In genomic region chr6:77458421-77458820, GRCh38 we compare ENCODE assay signal across 21 cellular contexts. TPM values are rescaled to one million over a fixed set of nuclear protein-coding genes. Genes with fewer than 3 reads are reported as not detected.
"Had no signal": no experiment of that assay in that cellular context is flagged by ENCODE, and none has a peak within 500 bp of the region (broad histone marks: within the 10 kb centered on the region; RNA-seq: fewer than 3 reads in every experiment).

No MANE protein-coding gene starts in this region.

- FAIRE-seq: pancreas, TTC549 had no signal

- H3K4me3 ChIP-seq: breast epithelium, gastrocnemius medialis, hepatocyte, pancreas, prostate gland, uterus had no signal

- DNase-seq: activated CD4-positive, CD25-positive, alpha-beta regulatory T cell treated with anti-CD3 and anti-CD28 coated beads, Interleukin-2, amount 50 U/mL, for 72 hours; activated T-cell treated with anti-CD3 and anti-CD28 coated beads, Interleukin-2, amount 50 U/mL, for 4 hours; central memory CD4-positive, alpha-beta T cell; effector CD4-positive, alpha-beta T cell; naive thymus-derived CD4-positive, alpha-beta T cell; stimulated activated naive B cell treated with anti-CD40 and anti-IgM and Interleukin-4, amounts not matched to agents 10 μg/mL and 1 μg/mL and 100 μg/mL, for 72 hours had no signal

- H3K36me3 ChIP-seq: breast epithelium, gastrocnemius medialis, pancreas, prostate gland, uterus, WERI-Rb-1 had no signal

- H3K4me1 ChIP-seq: breast epithelium, uterus had no signal

- H3K36me3 Mint-ChIP-seq: activated naive CD8-positive, alpha-beta T cell had no signal

- H3K9me3 Mint-ChIP-seq: activated CD8-positive, alpha-beta T cell treated with anti-CD3 and anti-CD28 coated beads for 36 hours; activated T-cell treated with anti-CD3 and anti-CD28 coated beads, Interleukin-2, amount 50 U/mL, for 4 hours; dendritic cell treated with granulocyte-macrophage colony-stimulating factor and Interleukin-4, amounts not matched to agents 40 ng/mL and 50 ng/mL, for 4 days had no signal

- H2AFZ ChIP-seq: hepatocyte had no signal

- H3K79me2 ChIP-seq: hepatocyte had no signal

- H3K27ac ChIP-seq: breast epithelium, gastrocnemius medialis, hepatocyte, pancreas, prostate gland, uterus, WERI-Rb-1 had no signal

- ATAC-seq: activated CD8-positive, alpha-beta T cell treated with anti-CD3 and anti-CD28 coated beads for 36 hours; activated T-cell treated with anti-CD3 and anti-CD28 coated beads, Interleukin-2, amount 50 U/mL, for 4 hours had no signal

- H3K4me3 Mint-ChIP-seq: activated CD8-positive, alpha-beta T cell treated with anti-CD3 and anti-CD28 coated beads for 36 hours; activated naive CD8-positive, alpha-beta T cell; activated T-cell treated with anti-CD3 and anti-CD28 coated beads, Interleukin-2, amount 50 U/mL, for 4 hours; dendritic cell treated with granulocyte-macrophage colony-stimulating factor and Interleukin-4, amounts not matched to agents 40 ng/mL and 50 ng/mL, for 4 days; naive thymus-derived CD4-positive, alpha-beta T cell; stimulated activated naive B cell treated with anti-CD40 and anti-IgM and Interleukin-4, amounts not matched to agents 10 μg/mL and 1 μg/mL and 100 μg/mL, for 72 hours; T-helper 1 cell treated with Interleukin-12 subunit alpha and Interleukin-12 subunit beta and Interleukin-4 antibody, amounts not matched to agents 30 μg/mL and 1 μg/mL, for 36 hours had no signal

- H3K27ac Mint-ChIP-seq: activated CD8-positive, alpha-beta T cell treated with anti-CD3 and anti-CD28 coated beads for 36 hours; activated naive CD8-positive, alpha-beta T cell; dendritic cell treated with granulocyte-macrophage colony-stimulating factor and Interleukin-4, amounts not matched to agents 40 ng/mL and 50 ng/mL, for 4 days; naive thymus-derived CD4-positive, alpha-beta T cell; stimulated activated naive B cell treated with anti-CD40 and anti-IgM and Interleukin-4, amounts not matched to agents 10 μg/mL and 1 μg/mL and 100 μg/mL, for 72 hours; T-helper 1 cell treated with Interleukin-12 subunit alpha and Interleukin-12 subunit beta and Interleukin-4 antibody, amounts not matched to agents 30 μg/mL and 1 μg/mL, for 36 hours had no signal

- H3K9me3 ChIP-seq: breast epithelium, gastrocnemius medialis, pancreas, prostate gland, uterus had no signal

- H3K4me2 ChIP-seq: hepatocyte had no signal

RNA-seq across cellular contexts. Expression of gene HTR1B, which starts 4.9 kb away (rescaled TPM):
- total RNA-seq: activated CD8-positive, alpha-beta T cell treated with anti-CD3 and anti-CD28 coated beads for 36 hours; activated T-cell treated with anti-CD3 and anti-CD28 coated beads, Interleukin-2, amount 50 U/mL, for 4 hours; epithelial cell of proximal tubule; gastrocnemius medialis; left cardiac atrium; left ventricle myocardium superior; naive thymus-derived CD4-positive, alpha-beta T cell had no signal
- polyA plus RNA-seq: hepatocyte; naive thymus-derived CD4-positive, alpha-beta T cell had no signal
